ENCODE assay signal across 21 cellular contexts in genomic region chr21:26049803-26050202, GRCh38.
DNase-seq lines count a peak whose midpoint lies in the region; ATAC-seq, FAIRE-seq and TF ChIP-seq lines count a peak whose summit lies in the region.
"Had no signal": no experiment of that assay in that cellular context is flagged by ENCODE, and none has a peak within 500 bp of the region (broad histone marks: within the 10 kb centered on the region; RNA-seq: fewer than 3 reads in every experiment).

No MANE protein-coding gene starts in this region.

- H3K9ac ChIP-seq in HepG2 (ENCODE audit: insufficient read depth, low read depth, low read length), result no peak overlapping the region
- H3K9ac ChIP-seq in HUES6 (ENCODE audit: low read length), result no peak overlapping the region
- H3K9ac ChIP-seq: BLaER1 treated with 17β-estradiol and CSF1 and Interleukin-3, amounts not matched to agents 10 nM and 100 nM had no signal

- H2AFZ ChIP-seq in HepG2 (ENCODE audit: low read length) (no peak overlapping the region), PC-9 (no peak overlapping the region)

- in situ Hi-C loops in HepG2 (cut with HindIII; ENCODE audit: extremely low pct_ligation_motif_present, low pct_unique_long_range_greater_than_20kb), result no loop called here

- BruUV-seq in HepG2 (replicated peaks; lab: Mats Ljungman, UMichigan), result TSS peak; percentile 11
- no TSS peak for BruUV-seq in PC-9 (replicated peaks; lab: Mats Ljungman, UMichigan)

- H3K27ac ChIP-seq in HepG2 (ENCODE audit: extremely low read length, insufficient read depth, low read length) (no peak overlapping the region), right lobe of liver (no peak overlapping the region), HUES6 (ENCODE audit: low read depth, low read length) (peak overlapping the region; percentile 63), PC-9 (no peak overlapping the region)
- H3K27ac ChIP-seq: BLaER1 treated with 17β-estradiol and CSF1 and Interleukin-3, amounts not matched to agents 10 nM and 100 nM had no signal

- H3F3A ChIP-seq in PC-9 (ENCODE audit: insufficient read depth, low read depth), result no peaks in the 10 kb centered on the region

- POLR2A ChIA-PET in HepG2 (lab: Yijun Ruan, JAX), result no interaction called here
- POLR2A ChIA-PET in PC-9 (lab: Charles Lee; ENCODE audit: unreplicated experiment), result no interaction called here
- POLR2A ChIA-PET in activated CD4-positive, alpha-beta T cell treated with anti-CD3 and anti-CD28 coated beads for 36 hours (lab: Charles Lee), result no interaction called here

- peaks cover 22% of the 10 kb centered on the region for H3K36me3 Mint-ChIP-seq in glutamatergic neuron (ENCODE audit: unreplicated experiment)
- peaks cover 38% of the 10 kb centered on the region for H3K36me3 Mint-ChIP-seq in type B pancreatic cell
- H3K36me3 Mint-ChIP-seq in activated CD4-positive, alpha-beta T cell treated with anti-CD3 and anti-CD28 coated beads for 36 hours (ENCODE audit: low read depth), result peaks cover 38% of the 10 kb centered on the region

- 55% methylated on average over 1 of the region's 1 CpG for WGBS in HepG2 (ENCODE audit: low lambda C conversion rate)
- WGBS in right lobe of liver (ENCODE audit: insufficient coverage, low coverage, low lambda C conversion rate, missing lambda C conversion rate), result 40% methylated on average over 1 of the region's 1 CpG

- H3K4me1 ChIP-seq in HepG2 (ENCODE audit: insufficient read depth, low read length) (no peaks in the 10 kb centered on the region), right lobe of liver (peaks cover 0 to 7% (median 0%) of the 10 kb centered on the region in 4 donors), HUES6 (ENCODE audit: control insufficient read depth, insufficient read depth, low read length) (peaks cover 20% of the 10 kb centered on the region), PC-9 (replicated peaks; ENCODE audit: insufficient read depth) (no peaks in the 10 kb centered on the region)
- H3K4me1 ChIP-seq: HAP-1 had no signal

- H3K9me2 ChIP-seq in PC-9 (ENCODE audit: insufficient read depth), result no peaks in the 10 kb centered on the region

- H3K9me3 ChIP-seq in HepG2 (ENCODE audit: low read length), result no peaks in the 10 kb centered on the region
- H3K9me3 ChIP-seq in right lobe of liver, result no peaks in the 10 kb centered on the region
- H3K9me3 ChIP-seq in HUES6 (ENCODE audit: control insufficient read depth, insufficient read depth, low read depth, low read length), result peaks cover 3% of the 10 kb centered on the region; the same call in 1 of the 2 replicates
- H3K9me3 ChIP-seq in PC-9 (ENCODE audit: insufficient read depth, low read depth), result no peaks in the 10 kb centered on the region
- H3K9me3 ChIP-seq: HAP-1 had no signal

- DNase-seq in HepG2 (ENCODE audit: low spot score) (no peak), right lobe of liver (no peak), glutamatergic neuron (no peak), type B pancreatic cell (ENCODE audit: extremely low spot score, unreplicated experiment) (no peak), PC-9 (no peak), epidermal melanocyte (ENCODE audit: insufficient read length, low spot score) (no peak)
- no peak for DNase-seq in activated CD4-positive, alpha-beta T cell treated with anti-CD3 and anti-CD28 coated beads for 36 hours
- DNase-seq: 8988T; Calu3; CD8-positive, alpha-beta T cell; DMS53; DND-41; EL; HFFc6 had no signal

- no peaks in the 10 kb centered on the region for H3K27me3 ChIP-seq in HepG2 (ENCODE audit: control insufficient read depth in 1 of 2, insufficient read depth in 2 of 2, low read length in 2 of 2)
- H3K27me3 ChIP-seq in right lobe of liver, result no peaks in the 10 kb centered on the region
- H3K27me3 ChIP-seq in HUES6 (ENCODE audit: control insufficient read depth, insufficient read depth, low read length), result no peaks in the 10 kb centered on the region
- H3K27me3 ChIP-seq in PC-9 (ENCODE audit: insufficient read depth, low read depth), result no peaks in the 10 kb centered on the region
- H3K27me3 ChIP-seq: BLaER1 treated with 17β-estradiol and CSF1 and Interleukin-3, amounts not matched to agents 10 nM and 100 nM had no signal

- H3K27me3 Mint-ChIP-seq in glutamatergic neuron (ENCODE audit: unreplicated experiment), result peaks cover 7% of the 10 kb centered on the region
- no peaks in the 10 kb centered on the region for H3K27me3 Mint-ChIP-seq in type B pancreatic cell
- H3K27me3 Mint-ChIP-seq in activated CD4-positive, alpha-beta T cell treated with anti-CD3 and anti-CD28 coated beads for 36 hours, result no peaks in the 10 kb centered on the region
- H3K27me3 Mint-ChIP-seq: B cell had no signal

- CTCF ChIA-PET in HepG2 (lab: Yijun Ruan, JAX; ENCODE audit: low intra/inter-chr PET ratio, low total read pairs) (no interaction called here), PC-9 (lab: Charles Lee) (no interaction called here)
- CTCF ChIA-PET in activated CD4-positive, alpha-beta T cell treated with anti-CD3 and anti-CD28 coated beads for 36 hours (lab: Charles Lee), result interaction anchor here (0.6 to 0.9 kb wide), 3 partner anchors 17 to 267 kb away, joined by 3 to 4 read pairs (median 3); no protein-coding TSS in a partner anchor

- TF ChIP-seq RAD21 in HepG2 (CRISPR knock-in tag; IDR thresholded peaks at IDR 0.05), result no peak

- peak overlapping the region; percentile 52 for H3K4me3 Mint-ChIP-seq in glutamatergic neuron (ENCODE audit: unreplicated experiment)
- no peak overlapping the region for H3K4me3 Mint-ChIP-seq in type B pancreatic cell
- no peak overlapping the region for H3K4me3 Mint-ChIP-seq in activated CD4-positive, alpha-beta T cell treated with anti-CD3 and anti-CD28 coated beads for 36 hours
- H3K4me3 Mint-ChIP-seq: B cell; CD8-positive, alpha-beta T cell; HFFc6 had no signal

- H3K4me3 ChIP-seq in HepG2 (replicated peaks in 1 of 3; ENCODE audit: insufficient read depth in 1 of 3, low read depth in 2 of 3, low read length in 3 of 3) (no peak overlapping the region), right lobe of liver (no peak overlapping the region), HUES6 (ENCODE audit: low read depth, low read length) (no peak overlapping the region), PC-9 (no peak overlapping the region)
- H3K4me3 ChIP-seq: BLaER1 treated with 17β-estradiol and CSF1 and Interleukin-3, amounts not matched to agents 10 nM and 100 nM; GM12878; HAP-1 had no signal

- no peak for FAIRE-seq in HepG2 (lab: Jason Lieb, UNC)
- FAIRE-seq: GM12878, H1, HTR-8/SVneo had no signal

- H3K27ac Mint-ChIP-seq in glutamatergic neuron (ENCODE audit: unreplicated experiment) (peak overlapping the region; percentile 88), type B pancreatic cell (peak overlapping the region; percentile 59)
- H3K27ac Mint-ChIP-seq in activated CD4-positive, alpha-beta T cell treated with anti-CD3 and anti-CD28 coated beads for 36 hours, result no peak overlapping the region
- H3K27ac Mint-ChIP-seq: B cell; CD8-positive, alpha-beta T cell; HFFc6 had no signal

- intact Hi-C loops in HepG2 (cut with micrococcal nuclease; ENCODE audit: unreplicated experiment) (no loop called here), right lobe of liver (cut with DNase I) (no loop called here), PC-9 (cut with micrococcal nuclease; ENCODE audit: unreplicated experiment) (no loop called here)
- intact Hi-C loops in activated CD4-positive, alpha-beta T cell treated with anti-CD3 and anti-CD28 coated beads for 36 hours (cut with DNase I, micrococcal nuclease), result no loop called here

- H3K4me1 Mint-ChIP-seq in glutamatergic neuron (ENCODE audit: low read depth, unreplicated experiment) (peaks cover 28% of the 10 kb centered on the region), type B pancreatic cell (ENCODE audit: unreplicated experiment) (peaks cover 3% of the 10 kb centered on the region)
- no peaks in the 10 kb centered on the region for H3K4me1 Mint-ChIP-seq in activated CD4-positive, alpha-beta T cell treated with anti-CD3 and anti-CD28 coated beads for 36 hours
- H3K4me1 Mint-ChIP-seq: B cell had no signal

- no peak for TF ChIP-seq CTCF in HepG2 (CRISPR knock-in tag; IDR thresholded peaks at IDR 0.05)
- no peak for TF ChIP-seq CTCF in right lobe of liver (IDR thresholded peaks at IDR 0.05)
- no peak for TF ChIP-seq CTCF in glutamatergic neuron (IDR thresholded peaks at IDR 0.05; ENCODE audit: partially characterized antibody, unreplicated experiment)
- no peak for TF ChIP-seq CTCF in type B pancreatic cell (conservative IDR thresholded peaks at IDR 0.05)
- TF ChIP-seq CTCF in PC-9 (conservative IDR thresholded peaks at IDR 0.05), result no peak

- TF ChIP-seq EP300 in HepG2 (IDR thresholded peaks at IDR 0.05; ENCODE audit: low read depth in 2 of 2, low read length in 2 of 2), result no peak
- TF ChIP-seq EP300 in HepG2 (CRISPR knock-in tag; IDR thresholded peaks at IDR 0.05; ENCODE audit: borderline replicate concordance), result no peak

- H3K4me2 ChIP-seq in HepG2 (ENCODE audit: low read depth, low read length) (no peak overlapping the region), PC-9 (no peak overlapping the region)
- H3K4me2 ChIP-seq: BLaER1 treated with 17β-estradiol and CSF1 and Interleukin-3, amounts not matched to agents 10 nM and 100 nM had no signal

- peaks cover 16% of the 10 kb centered on the region for H3K9me3 Mint-ChIP-seq in glutamatergic neuron (ENCODE audit: unreplicated experiment)
- H3K9me3 Mint-ChIP-seq in type B pancreatic cell, result no peaks in the 10 kb centered on the region
- no peaks in the 10 kb centered on the region for H3K9me3 Mint-ChIP-seq in activated CD4-positive, alpha-beta T cell treated with anti-CD3 and anti-CD28 coated beads for 36 hours (ENCODE audit: low read depth)
- H3K9me3 Mint-ChIP-seq: CD8-positive, alpha-beta T cell; HFFc6 had no signal

- H3K36me3 ChIP-seq in HepG2 (replicated peaks in 1 of 2; ENCODE audit: control insufficient read depth in 1 of 2, insufficient read depth in 2 of 2, low read length in 2 of 2), result peaks cover 2 to 16% of the 10 kb centered on the region in 2 experiments; a peak in 4 of 5 replicates
- peaks cover 0 to 24% (median 1%) of the 10 kb centered on the region in 4 donors for H3K36me3 ChIP-seq in right lobe of liver
- peaks cover 75% of the 10 kb centered on the region for H3K36me3 ChIP-seq in HUES6 (ENCODE audit: control insufficient read depth, insufficient read depth, low read length)
- no peaks in the 10 kb centered on the region for H3K36me3 ChIP-seq in PC-9 (ENCODE audit: low read depth)

- H4K20me1 ChIP-seq in HepG2 (ENCODE audit: insufficient read depth, low read length) (no peaks in the 10 kb centered on the region), PC-9 (ENCODE audit: insufficient read depth) (no peaks in the 10 kb centered on the region)

- ATAC-seq in HepG2, result no peak
- no peak for ATAC-seq in right lobe of liver
- ATAC-seq in activated CD4-positive, alpha-beta T cell treated with anti-CD3 and anti-CD28 coated beads for 36 hours, result no peak
- ATAC-seq: CD8-positive, alpha-beta T cell; GM12878 had no signal

- H3K79me2 ChIP-seq in HepG2 (ENCODE audit: insufficient read depth, low read length) (no peaks in the 10 kb centered on the region), PC-9 (ENCODE audit: low read depth) (no peaks in the 10 kb centered on the region)

- TF ChIP-seq POLR2A in HepG2 (IDR thresholded peaks at IDR 0.05; ENCODE audit: insufficient read depth in 1 of 2, low read depth in 2 of 2, low read length in 2 of 2) (no peak), right lobe of liver (IDR thresholded peaks at IDR 0.05) (no peak)

TF ChIP-seq in HepG2, 621 proteins besides CTCF, POLR2A, EP300 and RAD21 (continues in another document):
- TF ChIP-seq CREB1 (IDR thresholded peaks at IDR 0.05) (peak; percentile 45; the same call in 1 of the 2 replicates), CREB1 (CRISPR knock-in tag; IDR thresholded peaks at IDR 0.05) (no peak)
